20 cellular contexts compared by ENCODE assay signal in the genomic region with DNA sequence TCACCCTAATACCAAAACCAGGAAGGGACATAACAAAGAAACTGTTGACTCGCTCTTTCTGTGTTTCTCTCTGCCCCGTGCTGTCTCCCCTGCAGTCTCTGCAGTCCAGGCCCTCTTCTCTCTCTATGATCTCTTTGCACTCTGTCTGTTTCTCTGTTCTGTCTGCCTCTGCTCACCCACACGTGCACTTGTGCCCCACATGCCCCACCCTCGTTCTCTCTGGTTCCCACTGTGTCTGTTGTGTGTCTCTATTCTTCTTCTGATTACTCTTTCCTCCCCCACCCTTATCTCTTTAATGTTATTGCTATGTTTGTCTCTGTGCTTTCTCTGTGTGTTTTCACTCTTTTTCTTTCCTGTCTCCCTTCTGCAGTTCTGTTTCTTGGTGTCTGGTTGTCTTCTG. TPM values are rescaled to one million over a fixed set of nuclear protein-coding genes. Genes with fewer than 3 reads are reported as not detected.
A peak's percentile ranks its signal among the peaks of the same experiment; 100 is the strongest.
DNase-seq lines count a peak whose midpoint lies in the region; ATAC-seq and TF ChIP-seq lines count a peak whose summit lies in the region.
"Had no signal": no experiment of that assay in that cellular context is flagged by ENCODE, and none has a peak within 500 bp of the region (broad histone marks: within the 10 kb centered on the region; RNA-seq: fewer than 3 reads in every experiment).

No MANE protein-coding gene starts in this region.

- H3K27me3 Mint-ChIP-seq in endodermal cell (ENCODE audit: insufficient read depth) (no peaks in the 10 kb centered on the region), progenitor cell of endocrine pancreas (no peaks in the 10 kb centered on the region)
- H3K27me3 Mint-ChIP-seq: activated CD4-positive, alpha-beta memory T cell treated with anti-CD3 and anti-CD28 coated beads for 36 hours had no signal

- H3K36me3 Mint-ChIP-seq in endodermal cell (ENCODE audit: low read depth) = peaks cover 15% of the 10 kb centered on the region
- H3K36me3 Mint-ChIP-seq in progenitor cell of endocrine pancreas (ENCODE audit: insufficient read depth) = peaks cover 19% of the 10 kb centered on the region

- H3K4me3 Mint-ChIP-seq in endodermal cell (peak overlapping the region; percentile 6), progenitor cell of endocrine pancreas (ENCODE audit: low read depth) (no peak overlapping the region)
- H3K4me3 Mint-ChIP-seq: activated CD4-positive, alpha-beta memory T cell treated with anti-CD3 and anti-CD28 coated beads for 36 hours had no signal

- H3K4me1 ChIP-seq in endodermal cell (ENCODE audit: control insufficient read depth, insufficient read depth, low read length) (no peaks in the 10 kb centered on the region), uterus (no peaks in the 10 kb centered on the region)
- H3K4me1 ChIP-seq: body of pancreas, tibial artery had no signal

- H3K27me3 ChIP-seq in endodermal cell (ENCODE audit: control insufficient read depth, insufficient read depth, low read length, poor library complexity, severe bottlenecking) (no peaks in the 10 kb centered on the region), uterus (no peaks in the 10 kb centered on the region)
- H3K27me3 ChIP-seq: body of pancreas, tibial artery had no signal

- H3K36me3 ChIP-seq in endodermal cell (ENCODE audit: control insufficient read depth, insufficient read depth, low read length) = peaks cover 5% of the 10 kb centered on the region
- H3K36me3 ChIP-seq in uterus = no peaks in the 10 kb centered on the region
- H3K36me3 ChIP-seq: tibial artery had no signal

- H3K27ac Mint-ChIP-seq in endodermal cell (peak overlapping the region; percentile 71), progenitor cell of endocrine pancreas (peak overlapping the region; percentile 63)
- H3K27ac Mint-ChIP-seq: activated CD4-positive, alpha-beta memory T cell treated with anti-CD3 and anti-CD28 coated beads for 36 hours had no signal

- intact Hi-C loops in uterus (cut with DNase I; ENCODE audit: low total_unique reads) = no loop called here

- H3K9me3 ChIP-seq in endodermal cell (ENCODE audit: control insufficient read depth, low read length) = peaks cover 18% of the 10 kb centered on the region
- H3K9me3 ChIP-seq in uterus = no peaks in the 10 kb centered on the region
- H3K9me3 ChIP-seq: body of pancreas, tibial artery had no signal

- H3K4me3 ChIP-seq in endodermal cell (ENCODE audit: low read length) (peak overlapping the region; percentile 58), uterus (no peak overlapping the region)
- H3K4me3 ChIP-seq: body of pancreas, smooth muscle cell, tibial artery had no signal

- DNase-seq in NCI-H2107 treated with DMSO at 0.1 percent for 48 hours (lab: John Stamatoyannopoulos, UW; ENCODE audit: unreplicated experiment) (peak; percentile 8), NCI-H2107 (lab: John Stamatoyannopoulos, UW) (no peak), NCI-H748 (lab: John Stamatoyannopoulos, UW; ENCODE audit: unreplicated experiment) (peak; percentile 93), endodermal cell (peak; percentile 50), progenitor cell of endocrine pancreas (ENCODE audit: low spot score, unreplicated experiment) (no peak), uterus (no peak)
- DNase-seq in stimulated activated naive CD8-positive, alpha-beta T cell treated with anti-CD3 and anti-CD28 coated beads, Interleukin-15, Interleukin-2, amounts not matched to agents 100 U/mL and 50 U/mL, for 24 hours = no peak
- DNase-seq: 8988T; activated CD4-positive, alpha-beta memory T cell treated with anti-CD3 and anti-CD28 coated beads for 36 hours; activated gamma-delta T cell treated with Interleukin-2 at 50 U/mL for 16 hours; body of pancreas; KBM-7; left colon; NCI-H1694; PC-3; tibial artery had no signal

- ATAC-seq in stimulated activated naive CD8-positive, alpha-beta T cell treated with anti-CD3 and anti-CD28 coated beads, Interleukin-15, Interleukin-2, amounts not matched to agents 100 U/mL and 50 U/mL, for 24 hours = no peak
- ATAC-seq in GM19463 (IDR thresholded peaks at IDR 0.05; ENCODE audit: unreplicated experiment) = no peak
- ATAC-seq: body of pancreas, left colon, PC-3 had no signal

- WGBS in endodermal cell (ENCODE audit: insufficient coverage in 1 of 2, insufficient read length in 1 of 2), 2 experiments = 32 to 33% methylated on average over 4 of the region's 4 CpGs

- TF ChIP-seq POLR2A in uterus (IDR thresholded peaks at IDR 0.05) = no peak

- H3K4me1 Mint-ChIP-seq in endodermal cell (peaks cover 14% of the 10 kb centered on the region), progenitor cell of endocrine pancreas (ENCODE audit: low read depth) (peaks cover 9% of the 10 kb centered on the region)

- no peak overlapping the region for H3K9ac ChIP-seq in endodermal cell (ENCODE audit: extremely low read depth, low read length, poor library complexity, severe bottlenecking)

- H3K27ac ChIP-seq in endodermal cell (ENCODE audit: low read depth, low read length) (no peak overlapping the region), uterus (no peak overlapping the region)
- H3K27ac ChIP-seq: body of pancreas, tibial artery had no signal

- TF ChIP-seq CTCF in endodermal cell (conservative IDR thresholded peaks at IDR 0.05) = no peak
- TF ChIP-seq CTCF in progenitor cell of endocrine pancreas (IDR thresholded peaks at IDR 0.05; ENCODE audit: unreplicated experiment) = no peak
- TF ChIP-seq CTCF in uterus (IDR thresholded peaks at IDR 0.05) = no peak

- H3K9me3 Mint-ChIP-seq in endodermal cell = peaks cover 17% of the 10 kb centered on the region
- peaks cover 21% of the 10 kb centered on the region for H3K9me3 Mint-ChIP-seq in progenitor cell of endocrine pancreas (ENCODE audit: low read depth)

RNA-seq across cellular contexts. Expression of a gene that starts 54.0 kb away (rescaled TPM):
- total RNA-seq in endodermal cell (not detected), progenitor cell of endocrine pancreas (not detected in 2 replicates), uterus (under 1 TPM in 1 of 4 donors, not detected in 3; 0.62 TPM)
- not detected for polyA plus RNA-seq in endodermal cell (2013, experiment 1 of 2)
- polyA plus RNA-seq in endodermal cell (2013, experiment 2 of 2) = not detected
- total RNA-seq: activated CD4-positive, alpha-beta memory T cell treated with anti-CD3 and anti-CD28 coated beads for 36 hours; body of pancreas; glomerular endothelial cell; PC-3; smooth muscle cell; T-helper 2 cell treated with Interferon-gamma antibody and Interleukin-4, amounts not matched to agents 100 ng/mL and 5 ng/mL, for 36 hours had no signal
- polyA plus RNA-seq: smooth muscle cell had no signal

Comparison
In these comparisons a context has a peak if more than half of its experiments do, and no peak if none do; other contexts are left out.
1. DNase-seq: peak in NCI-H2107 treated with DMSO at 0.1 percent for 48 hours (single experiment), NCI-H748 (single experiment) and endodermal cell (single experiment); none in NCI-H2107 (single experiment), progenitor cell of endocrine pancreas (single experiment), stimulated activated naive CD8-positive, alpha-beta T cell treated with anti-CD3 and anti-CD28 coated beads, Interleukin-15, Interleukin-2, amounts not matched to agents 100 U/mL and 50 U/mL, for 24 hours (single experiment) and uterus (0 of 2).